8 cellular contexts compared by ENCODE assay signal in genomic region chr7:149690688-149691446, GRCh38.
DNase-seq lines count a peak whose midpoint lies in the region; ATAC-seq and TF ChIP-seq lines count a peak whose summit lies in the region.

No MANE protein-coding gene starts in this region.

- DNase-seq in DMS 273 (lab: John Stamatoyannopoulos, UW; ENCODE audit: unreplicated experiment) (peak; percentile 98), LHCN-M2 (ENCODE audit: low read depth) (peak; percentile 91), astrocyte of the hippocampus (ENCODE audit: low read depth, low spot score) (peak; percentile 22), kidney epithelial cell (ENCODE audit: low read depth) (peak; percentile 10), C1 segment of cervical spinal cord (lab: John Stamatoyannopoulos, UW) (no peak)

- no peaks in the 10 kb centered on the region for H3K36me3 ChIP-seq in kidney epithelial cell (ENCODE audit: control insufficient read depth, insufficient read depth, low read length)

- H3K27me3 ChIP-seq in kidney epithelial cell (ENCODE audit: control insufficient read depth, insufficient read depth, low read length): peaks cover 12% of the 10 kb centered on the region

- ATAC-seq in GM19463 (IDR thresholded peaks at IDR 0.05; ENCODE audit: unreplicated experiment) (no peak), GM19023 (IDR thresholded peaks at IDR 0.05; ENCODE audit: unreplicated experiment) (no peak), GM19395 (IDR thresholded peaks at IDR 0.05; ENCODE audit: unreplicated experiment) (no peak)

- no peak overlapping the region for H3K4me3 ChIP-seq in kidney epithelial cell (ENCODE audit: low read depth, low read length)

- TF ChIP-seq CTCF in kidney epithelial cell (IDR thresholded peaks at IDR 0.05; ENCODE audit: insufficient read depth, low read length, poor library complexity, severe bottlenecking): no peak

Comparison
In these comparisons a context has a peak if more than half of its experiments do, and no peak if none do; other contexts are left out.
1. DNase-seq: peak in DMS 273 (single experiment), LHCN-M2 (single experiment), astrocyte of the hippocampus (single experiment) and kidney epithelial cell (single experiment); none in C1 segment of cervical spinal cord (0 of 14).